26 cellular contexts compared by ENCODE assay signal in genomic region chr3:128192131-128192530, GRCh38.
"Had no signal": no experiment of that assay in that cellular context is flagged by ENCODE, and none has a peak within 500 bp of the region (broad histone marks: within the 10 kb centered on the region; RNA-seq: fewer than 3 reads in every experiment).

No MANE protein-coding gene starts in this region.

- H3K4me1 ChIP-seq: foreskin keratinocyte, lower lobe of right lung had no signal

- H3K27me3 Mint-ChIP-seq: dendritic cell treated with granulocyte-macrophage colony-stimulating factor and Interleukin-4, amounts not matched to agents 40 ng/mL and 50 ng/mL, for 4 days; effector memory CD8-positive, alpha-beta T cell; naive thymus-derived CD4-positive, alpha-beta T cell had no signal

- H3K27ac ChIP-seq: epithelial cell of prostate, foreskin keratinocyte, heart right ventricle, left lung, lower lobe of right lung had no signal

- DNase-seq: cortex of kidney; effector CD8-positive, alpha-beta T cell; effector memory CD8-positive, alpha-beta T cell; endodermal cell; erythroblast; foreskin keratinocyte; glutamatergic neuron; head of caudate nucleus; heart right ventricle; hippocampal formation; immature natural killer cell; islet precursor cell; kidney; left cardiac atrium; left lung; left ventricle myocardium superior; lower lobe of right lung; mesenchymal stem cell; midbrain; naive thymus-derived CD4-positive, alpha-beta T cell had no signal

- H3K9me3 Mint-ChIP-seq: dendritic cell treated with granulocyte-macrophage colony-stimulating factor and Interleukin-4, amounts not matched to agents 40 ng/mL and 50 ng/mL, for 4 days; effector memory CD8-positive, alpha-beta T cell; endodermal cell; immature natural killer cell; naive thymus-derived CD4-positive, alpha-beta T cell had no signal

- FAIRE-seq: colon, endometrium, frontal cortex, kidney had no signal

- H3K36me3 ChIP-seq: heart right ventricle, left lung, lower lobe of right lung had no signal

- H3K4me3 Mint-ChIP-seq: dendritic cell treated with granulocyte-macrophage colony-stimulating factor and Interleukin-4, amounts not matched to agents 40 ng/mL and 50 ng/mL, for 4 days; effector memory CD8-positive, alpha-beta T cell; endodermal cell; immature natural killer cell; naive thymus-derived CD4-positive, alpha-beta T cell had no signal

- H3K27me3 ChIP-seq: foreskin keratinocyte, heart right ventricle, left lung had no signal

- H3K4me3 ChIP-seq: heart right ventricle, left lung, lower lobe of right lung had no signal

- H3K27ac Mint-ChIP-seq: dendritic cell treated with granulocyte-macrophage colony-stimulating factor and Interleukin-4, amounts not matched to agents 40 ng/mL and 50 ng/mL, for 4 days; effector memory CD8-positive, alpha-beta T cell; endodermal cell had no signal

- ATAC-seq: effector memory CD8-positive, alpha-beta T cell; esophagus mucosa; foreskin keratinocyte; heart right ventricle; left cardiac atrium; left lung; left ventricle myocardium superior; lower lobe of right lung; naive thymus-derived CD4-positive, alpha-beta T cell had no signal

- H3K9me3 ChIP-seq: heart right ventricle, left lung, lower lobe of right lung had no signal
